18 cellular contexts compared by ENCODE assay signal in the genomic region with DNA sequence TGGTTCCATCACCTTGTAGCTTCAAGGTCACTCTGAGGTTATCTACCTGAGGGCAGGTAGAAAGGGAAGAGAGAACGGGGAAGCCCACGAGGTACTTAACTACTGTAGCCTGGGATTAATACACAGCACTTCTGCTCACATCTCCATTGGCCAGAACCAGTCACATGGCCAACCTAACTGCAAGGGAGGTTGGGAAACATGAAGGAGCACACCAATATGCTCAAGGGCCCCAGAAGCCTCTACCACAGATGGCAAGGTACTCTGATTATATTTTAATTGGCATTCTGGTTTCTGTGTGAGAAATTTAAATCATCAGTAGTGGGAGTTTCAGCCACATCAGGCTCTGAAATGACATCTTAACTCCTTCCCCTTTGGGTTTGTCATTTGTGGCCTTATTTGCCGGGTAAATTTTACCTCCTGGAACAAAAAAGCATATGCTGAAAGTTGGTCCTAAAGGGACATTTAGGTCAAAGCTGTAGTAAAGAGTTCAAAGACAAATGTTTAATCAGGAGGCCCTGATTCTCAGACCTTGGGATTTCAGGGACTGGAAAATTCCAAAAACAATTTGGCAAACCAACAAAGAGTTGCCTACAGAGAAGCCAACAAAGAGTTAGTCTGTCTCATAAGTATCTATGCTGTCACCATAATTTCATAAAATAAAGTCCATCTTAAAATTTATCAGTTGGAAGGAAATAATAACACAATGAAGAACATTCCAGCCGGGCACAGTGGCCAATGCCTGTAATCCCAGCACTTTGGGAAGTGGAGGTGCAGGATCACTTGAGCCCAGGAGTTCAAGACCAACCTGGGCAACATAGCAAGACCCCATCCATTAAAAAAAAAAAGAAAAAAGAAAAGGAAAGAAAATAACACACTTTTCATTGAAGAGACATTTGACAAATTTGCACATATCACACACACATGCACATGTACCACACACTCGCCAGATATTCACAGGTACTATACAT.
"Had no signal": no experiment of that assay in that cellular context is flagged by ENCODE, and none has a peak within 500 bp of the region (broad histone marks: within the 10 kb centered on the region; RNA-seq: fewer than 3 reads in every experiment).

No MANE protein-coding gene starts in this region.

- H3K9me3 ChIP-seq: SK-N-SH had no signal

- H3K27ac ChIP-seq: KMS-11, RWPE1 had no signal

- H3K9ac ChIP-seq: KMS-11, SK-N-SH had no signal

- ATAC-seq: T-cell had no signal

- H3K4me2 ChIP-seq: KMS-11, SK-N-SH had no signal

- DNase-seq: Kasumi-1, MM.1S, NCI-H1092 treated with DMSO at 0.1 percent for 48 hours, NCI-H1436, NCI-H187, NCI-H2029, NCI-H2107, NCI-H345, NCI-H446 treated with DMSO at 0.1 percent for 48 hours, NCI-H510A treated with DMSO at 0.1 percent for 48 hours, NCI-H69, NCI-H774, SHP77, SK-N-SH, SW 1271, T-cell had no signal
